ENCODE assay signal across 21 cellular contexts in genomic region chr16:87563714-87564523, GRCh38. TPM values are rescaled to one million over a fixed set of nuclear protein-coding genes. Genes with fewer than 3 reads are reported as not detected.
"Had no signal": no experiment of that assay in that cellular context is flagged by ENCODE, and none has a peak within 500 bp of the region (broad histone marks: within the 10 kb centered on the region; RNA-seq: fewer than 3 reads in every experiment).

No MANE protein-coding gene starts in this region.

- H3K4me3 ChIP-seq: cardiac muscle cell, lung, sigmoid colon, SK-N-MC, smooth muscle cell, testis had no signal

- ATAC-seq: activated CD8-positive, alpha-beta T cell treated with anti-CD3 and anti-CD28 coated beads, Interleukin-2, amount 10 ng/mL, durations not matched to agents 7 days and 5 days; activated T-helper 17 cell treated with anti-CD3 and anti-CD28 coated beads, Interleukin-2, amount 50 U/mL, for 72 hours; foreskin keratinocyte; left lobe of liver; stimulated activated naive B cell treated with anti-CD40 and anti-IgM and Interleukin-4, amounts not matched to agents 10 μg/mL and 1 μg/mL and 100 μg/mL, for 72 hours; T-helper 17 cell had no signal

- H3K27ac Mint-ChIP-seq: activated CD8-positive, alpha-beta T cell treated with anti-CD3 and anti-CD28 coated beads, Interleukin-2, amount 10 ng/mL, durations not matched to agents 7 days and 5 days; activated naive CD8-positive, alpha-beta T cell treated with anti-CD3 and anti-CD28 coated beads, Interleukin-2, amount 10 ng/mL, durations not matched to agents 7 days and 5 days; activated T-helper 17 cell treated with anti-CD3 and anti-CD28 coated beads, Interleukin-2, amount 50 U/mL, for 72 hours; mesothelial cell of epicardium; stimulated activated naive B cell treated with anti-CD40 and anti-IgM and Interleukin-4, amounts not matched to agents 10 μg/mL and 1 μg/mL and 100 μg/mL, for 72 hours; T-helper 17 cell; type B pancreatic cell had no signal

- H3K4me1 Mint-ChIP-seq: mesothelial cell of epicardium; stimulated activated naive B cell treated with anti-CD40 and anti-IgM and Interleukin-4, amounts not matched to agents 10 μg/mL and 1 μg/mL and 100 μg/mL, for 72 hours had no signal

- H3K4me1 ChIP-seq: foreskin keratinocyte, sigmoid colon had no signal

- H3K36me3 ChIP-seq: cardiac muscle cell, sigmoid colon, WERI-Rb-1 had no signal

- H3K27me3 ChIP-seq: cardiac muscle cell, foreskin keratinocyte, sigmoid colon, testis had no signal

- DNase-seq: activated CD4-positive, alpha-beta T cell treated with anti-CD3 and anti-CD28 coated beads for 1 hour; activated CD4-positive, alpha-beta T cell treated with anti-CD3 and anti-CD28 coated beads, Interleukin-2, amount 50 U/mL, for 1 hour; activated CD8-positive, alpha-beta T cell treated with anti-CD3 and anti-CD28 coated beads, Interleukin-2, amount 10 ng/mL, durations not matched to agents 7 days and 5 days; activated naive CD8-positive, alpha-beta T cell treated with anti-CD3 and anti-CD28 coated beads, Interleukin-2, amount 10 ng/mL, durations not matched to agents 7 days and 5 days; amygdala; foreskin keratinocyte; sigmoid colon; stimulated activated CD4-positive, alpha-beta T cell treated with anti-CD3 and anti-CD28 coated beads, Interleukin-15, amount 100 ng/mL, for 24 hours; stimulated activated naive B cell treated with anti-CD40 and anti-IgM and Interleukin-4, amounts not matched to agents 10 μg/mL and 1 μg/mL and 100 μg/mL, for 72 hours; SW 1271; T-helper 17 cell; testis; WERI-Rb-1 had no signal

- H3K9me3 ChIP-seq: sigmoid colon, testis had no signal

- H3K9me3 Mint-ChIP-seq: mesothelial cell of epicardium, type B pancreatic cell had no signal

- H3K27ac ChIP-seq: cardiac muscle cell, foreskin keratinocyte, sigmoid colon, SK-N-MC, testis, WERI-Rb-1 had no signal

- H3K4me2 ChIP-seq: smooth muscle cell had no signal

- H3K4me3 Mint-ChIP-seq: activated CD8-positive, alpha-beta T cell treated with anti-CD3 and anti-CD28 coated beads, Interleukin-2, amount 10 ng/mL, durations not matched to agents 7 days and 5 days; activated naive CD8-positive, alpha-beta T cell treated with anti-CD3 and anti-CD28 coated beads, Interleukin-2, amount 10 ng/mL, durations not matched to agents 7 days and 5 days; activated T-helper 17 cell treated with anti-CD3 and anti-CD28 coated beads, Interleukin-2, amount 50 U/mL, for 72 hours; mesothelial cell of epicardium; stimulated activated naive B cell treated with anti-CD40 and anti-IgM and Interleukin-4, amounts not matched to agents 10 μg/mL and 1 μg/mL and 100 μg/mL, for 72 hours; T-helper 17 cell; type B pancreatic cell had no signal

- H3K36me3 Mint-ChIP-seq: activated naive CD8-positive, alpha-beta T cell treated with anti-CD3 and anti-CD28 coated beads, Interleukin-2, amount 10 ng/mL, durations not matched to agents 7 days and 5 days; mesothelial cell of epicardium; type B pancreatic cell had no signal

- H3K27me3 Mint-ChIP-seq: activated naive CD8-positive, alpha-beta T cell treated with anti-CD3 and anti-CD28 coated beads, Interleukin-2, amount 10 ng/mL, durations not matched to agents 7 days and 5 days had no signal

RNA-seq across cellular contexts. Expression of gene JPH3, which starts 38.4 kb away (rescaled TPM):
- total RNA-seq: activated CD8-positive, alpha-beta T cell treated with anti-CD3 and anti-CD28 coated beads, Interleukin-2, amount 10 ng/mL, durations not matched to agents 7 days and 5 days; activated naive CD8-positive, alpha-beta T cell treated with anti-CD3 and anti-CD28 coated beads, Interleukin-2, amount 10 ng/mL, durations not matched to agents 7 days and 5 days; foreskin keratinocyte; left lobe of liver had no signal
- polyA plus RNA-seq: foreskin keratinocyte had no signal
